In the genomic region with DNA sequence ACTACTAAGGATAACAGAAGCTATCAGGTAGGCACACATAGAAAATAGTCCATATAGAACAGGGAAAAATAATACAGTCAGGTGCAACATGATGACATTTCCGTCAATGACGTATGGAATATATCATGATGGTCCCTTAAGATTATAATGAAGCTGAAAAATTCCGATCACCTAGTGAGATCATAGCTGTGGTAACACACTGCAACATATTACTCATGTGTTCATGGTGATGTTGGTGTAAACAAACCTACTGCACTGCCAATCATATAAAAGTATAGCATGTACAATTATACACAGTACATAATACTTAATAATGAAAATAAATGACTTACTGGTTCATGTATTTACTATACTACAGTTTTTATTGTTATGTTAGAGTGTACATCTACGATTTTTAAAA, we compare ENCODE assay signal across 24 cellular contexts.
"Had no signal": no experiment of that assay in that cellular context is flagged by ENCODE, and none has a peak within 500 bp of the region (broad histone marks: within the 10 kb centered on the region; RNA-seq: fewer than 3 reads in every experiment).

No MANE protein-coding gene starts in this region.

- H3K27ac ChIP-seq: body of pancreas, gastroesophageal sphincter, lower lobe of right lung, sigmoid colon, stomach, suprapubic skin, VCaP had no signal

- H3K9me3 ChIP-seq: body of pancreas, gastroesophageal sphincter, lower lobe of right lung, sigmoid colon, stomach, suprapubic skin, tibial nerve had no signal

- H3K27me3 ChIP-seq: body of pancreas, gastroesophageal sphincter, sigmoid colon, stomach, suprapubic skin, tibial nerve had no signal

- H3K4me1 ChIP-seq: gastroesophageal sphincter, lower lobe of right lung, sigmoid colon had no signal

- DNase-seq: activated CD4-positive, alpha-beta memory T cell treated with anti-CD3 and anti-CD28 coated beads, Interleukin-2, amount 10 ng/mL, durations not matched to agents 7 days and 5 days; activated CD4-positive, alpha-beta T cell treated with anti-CD3 and anti-CD28 coated beads, Interleukin-2, amount 10 ng/mL, durations not matched to agents 24 days and 14 days; activated effector memory CD4-positive, alpha-beta T cell treated with anti-CD3 and anti-CD28 coated beads, Interleukin-2, amount 50 U/mL, for 16 hours; activated naive CD4-positive, alpha-beta T cell treated with anti-CD3 and anti-CD28 coated beads, Interleukin-2, amount 50 U/mL, for 16 hours; activated naive CD8-positive, alpha-beta T cell treated with anti-CD3 and anti-CD28 coated beads, Interleukin-2, amount 50 U/mL, for 24 hours; anterior cingulate cortex; body of pancreas; caudate nucleus; effector CD4-positive, alpha-beta T cell; head of caudate nucleus; hypothalamus; islet precursor cell; lower lobe of right lung; naive thymus-derived CD4-positive, alpha-beta T cell; posterior cingulate gyrus; sigmoid colon; stimulated activated CD4-positive, alpha-beta T cell treated with anti-CD3 and anti-CD28 coated beads, Interleukin-15, amount 100 ng/mL, for 24 hours; stomach had no signal

- H3K36me3 ChIP-seq: sigmoid colon, stomach, suprapubic skin had no signal

- ATAC-seq: body of pancreas; gastroesophageal sphincter; naive thymus-derived CD4-positive, alpha-beta T cell; stimulated activated memory B cell treated with anti-CD40 and anti-IgM and Interleukin-4, amounts not matched to agents 10 μg/mL and 1 μg/mL and 100 μg/mL, for 72 hours had no signal

- H3K4me2 ChIP-seq: smooth muscle cell had no signal

- H3K4me3 ChIP-seq: body of pancreas, gastroesophageal sphincter, lower lobe of right lung, sigmoid colon, smooth muscle cell, stomach, suprapubic skin, tibial nerve had no signal
